11 cellular contexts compared by ENCODE assay signal in the genomic region with DNA sequence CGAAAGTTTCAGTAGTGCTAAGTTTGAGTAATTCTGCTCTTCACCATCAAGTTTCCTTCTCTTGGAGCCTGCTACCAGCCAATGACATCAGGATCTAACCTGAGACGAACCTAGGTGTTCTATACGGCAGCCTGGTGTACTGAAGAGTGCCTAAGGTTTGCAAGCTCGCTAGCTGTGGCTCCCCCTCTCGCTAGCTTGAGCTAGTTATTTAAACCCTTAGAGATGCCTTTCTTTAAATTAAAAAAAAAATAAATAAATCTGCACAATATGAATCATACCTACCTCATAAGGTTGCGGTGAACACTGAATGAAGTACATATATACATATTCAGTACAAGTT. TPM values are rescaled to one million over a fixed set of nuclear protein-coding genes. Genes with fewer than 3 reads are reported as not detected.
DNase-seq lines count a peak whose midpoint lies in the region; ATAC-seq and TF ChIP-seq lines count a peak whose summit lies in the region.
"Had no signal": no experiment of that assay in that cellular context is flagged by ENCODE, and none has a peak within 500 bp of the region (broad histone marks: within the 10 kb centered on the region; RNA-seq: fewer than 3 reads in every experiment).

No MANE protein-coding gene starts in this region.

- H3K27ac ChIP-seq in left lung (peak overlapping the region; percentile 49 to 87), thyroid gland (peak overlapping the region in 2 of 3 donors; percentile 47 to 79)

- H3K27me3 ChIP-seq in left lung (peaks cover 0 to 45% of the 10 kb centered on the region in 2 donors), thyroid gland (no peaks in the 10 kb centered on the region)

- no peak for TF ChIP-seq POLR2A in thyroid gland (IDR thresholded peaks at IDR 0.05)

- no peak for TF ChIP-seq CTCF in left lung (IDR thresholded peaks at IDR 0.05)
- peak in 1 of 6 experiments; percentile 5 for TF ChIP-seq CTCF in thyroid gland (IDR thresholded peaks at IDR 0.05)

- in situ Hi-C loops in KBM-7 (cut with MboI; ENCODE audit: low pct_unique_long_range_greater_than_20kb, low sequenced_read_pairs): no loop called here

- no peaks in the 10 kb centered on the region for H3K4me1 ChIP-seq in left lung
- H3K4me1 ChIP-seq in thyroid gland: peaks cover 9 to 27% of the 10 kb centered on the region in 2 donors

- DNase-seq in NCI-H226 (peak; percentile 56), dedifferentiated amniotic fluid mesenchymal stem cell (ENCODE audit: extremely low spot score) (peak; percentile 37), left lung (no peak), thyroid gland (peak; percentile 14 to 20), AG20443 (ENCODE audit: low spot score) (no peak), KBM-7 (no peak), posterior vena cava (ENCODE audit: low spot score) (no peak)
- DNase-seq: activated B cell treated with CpG ODN at 0.5 μM for 24 hours; effector CD4-positive, alpha-beta T cell; NCI-H2171 treated with DMSO at 0.1 percent for 48 hours; stimulated activated CD4-positive, alpha-beta T cell treated with anti-CD3 and anti-CD28 coated beads, Interleukin-2, amount 100 ng/mL, for 24 hours had no signal

- intact Hi-C loops in left lung (cut with DNase I) (no loop called here), thyroid gland (cut with DNase I) (no loop called here), posterior vena cava (cut with DNase I) (loop anchor here (10.0 kb wide), 1 partner anchor 48 kb away; no protein-coding TSS in a partner anchor)

- WGBS in thyroid gland, 2 donors: 10 to 17% methylated on average over 6 of the region's 6 CpGs

- no peaks in the 10 kb centered on the region for H3K36me3 ChIP-seq in left lung
- no peaks in the 10 kb centered on the region for H3K36me3 ChIP-seq in thyroid gland

- H3K9me3 ChIP-seq in left lung (no peaks in the 10 kb centered on the region), thyroid gland (no peaks in the 10 kb centered on the region)

- peak overlapping the region; percentile 40 to 47 for H3K4me3 ChIP-seq in left lung
- H3K4me3 ChIP-seq in thyroid gland (replicated peaks in 1 of 3): peak overlapping the region in 2 of 3 donors; percentile 55 to 66

- peak; percentile 43 for ATAC-seq in left lung

RNA-seq across cellular contexts. Expression of a gene that starts 1.4 kb away (rescaled TPM):
- total RNA-seq in left lung (100 to 1,000 TPM in 1 of 2 donors, 10 to 100 TPM in 1; 74.1 to 283 TPM), thyroid gland (100 to 1,000 TPM in 2 of 4 donors, 10 to 100 TPM in 2; 65.6 to 156 (median 95.6) TPM), posterior vena cava (100 to 1,000 TPM in 1 of 2 donors, 10 to 100 TPM in 1; 80.6 to 105 TPM)

Comparison
In these comparisons a context has a peak if more than half of its experiments do, and no peak if none do; other contexts are left out.
1. DNase-seq: peak in NCI-H226 (single experiment), dedifferentiated amniotic fluid mesenchymal stem cell (single experiment) and thyroid gland (2 of 2); none in left lung (0 of 2), AG20443 (single experiment), KBM-7 (single experiment) and posterior vena cava (single experiment).
2. intact Hi-C loops: an anchor here in posterior vena cava (10.0 kb wide); none called in left lung and thyroid gland.